Comparison of ENCODE assay signal across 16 cellular contexts in genomic region chr12:71737204-71737603, GRCh38. TPM values are rescaled to one million over a fixed set of nuclear protein-coding genes. Genes with fewer than 3 reads are reported as not detected.
DNase-seq lines count a peak whose midpoint lies in the region; ATAC-seq and TF ChIP-seq lines count a peak whose summit lies in the region.
"Had no signal": no experiment of that assay in that cellular context is flagged by ENCODE, and none has a peak within 500 bp of the region (broad histone marks: within the 10 kb centered on the region; RNA-seq: fewer than 3 reads in every experiment).

No MANE protein-coding gene starts in this region.

- peaks cover 4% of the 10 kb centered on the region for H3K27me3 Mint-ChIP-seq in GM23338 (ENCODE audit: insufficient read depth, low read depth, poor library complexity)

- H3K79me2 ChIP-seq in GM23338 (replicated peaks; ENCODE audit: insufficient read depth) (no peaks in the 10 kb centered on the region), OCI-LY7 (ENCODE audit: insufficient read depth, low read depth, low read length) (no peaks in the 10 kb centered on the region), osteoblast (ENCODE audit: insufficient read depth, low read length) (no peaks in the 10 kb centered on the region), PC-3 (ENCODE audit: low read length) (no peaks in the 10 kb centered on the region)

- TF ChIP-seq CTCF in GM23338 (conservative IDR thresholded peaks at IDR 0.05; ENCODE audit: low read depth in 2 of 2) (no peak), OCI-LY7 (conservative IDR thresholded peaks at IDR 0.05; ENCODE audit: low read length) (no peak), osteoblast (IDR thresholded peaks at IDR 0.05; ENCODE audit: extremely low read depth, low read depth, low read length) (no peak), PC-3 (conservative IDR thresholded peaks at IDR 0.05; ENCODE audit: low read depth, low read length) (no peak)

- no peak for ATAC-seq in GM23338
- ATAC-seq in HG02885 (IDR thresholded peaks at IDR 0.05; ENCODE audit: poor library complexity, unreplicated experiment) = peak; percentile 59
- ATAC-seq in PC-3 = no peak
- ATAC-seq in HG03565 (IDR thresholded peaks at IDR 0.05; ENCODE audit: unreplicated experiment) = no peak

- no peak overlapping the region for H3K9ac ChIP-seq in PC-3 (ENCODE audit: low read length)

- H3K9me2 ChIP-seq in GM23338 (ENCODE audit: insufficient read depth) = no peaks in the 10 kb centered on the region
- no peaks in the 10 kb centered on the region for H3K9me2 ChIP-seq in OCI-LY7 (ENCODE audit: insufficient read depth, low read length)
- no peaks in the 10 kb centered on the region for H3K9me2 ChIP-seq in PC-3 (replicated peaks; ENCODE audit: low read length)

- peaks cover 2% of the 10 kb centered on the region for H3K4me1 Mint-ChIP-seq in GM23338
- H3K4me1 Mint-ChIP-seq: CD4-positive, alpha-beta memory T cell had no signal

- H4K20me1 ChIP-seq in GM23338 (replicated peaks; ENCODE audit: insufficient read depth) (no peaks in the 10 kb centered on the region), OCI-LY7 (ENCODE audit: insufficient read depth, low read length) (no peaks in the 10 kb centered on the region), osteoblast (ENCODE audit: insufficient read depth, low read length) (no peaks in the 10 kb centered on the region), PC-3 (ENCODE audit: low read length) (no peaks in the 10 kb centered on the region)

- DNase-seq in GM23338 (ENCODE audit: low spot score) (no peak), OCI-LY7 (ENCODE audit: low spot score) (no peak), osteoblast (ENCODE audit: insufficient read length, low spot score, missing footprints) (no peak), PC-3 (no peak), COLO829 (ENCODE audit: low spot score) (no peak)
- DNase-seq: C1 segment of cervical spinal cord; Caco-2; CD4-positive, alpha-beta memory T cell; DMS153; DND-41; EL; GDM1; H7; HCEC 1CT had no signal

- BruUV-seq in OCI-LY7 (replicated peaks; lab: Mats Ljungman, UMichigan) (no TSS peak), PC-3 (replicated peaks; lab: Mats Ljungman, UMichigan) (no TSS peak)

- no peak overlapping the region for H3K27ac Mint-ChIP-seq in GM23338
- H3K27ac Mint-ChIP-seq: CD4-positive, alpha-beta memory T cell had no signal

- H3K9me3 ChIP-seq in OCI-LY7 (ENCODE audit: low read length) = no peaks in the 10 kb centered on the region
- no peaks in the 10 kb centered on the region for H3K9me3 ChIP-seq in osteoblast (ENCODE audit: low read depth, low read length)
- H3K9me3 ChIP-seq in PC-3 (ENCODE audit: low read length) = no peaks in the 10 kb centered on the region
- H3K9me3 ChIP-seq: Caco-2 had no signal

- no peaks in the 10 kb centered on the region for H3K27me3 ChIP-seq in GM23338 (ENCODE audit: insufficient read depth)
- no peaks in the 10 kb centered on the region for H3K27me3 ChIP-seq in osteoblast (ENCODE audit: insufficient read depth, low read length)
- no peaks in the 10 kb centered on the region for H3K27me3 ChIP-seq in PC-3 (ENCODE audit: low read length)

- no peaks in the 10 kb centered on the region for H3K36me3 ChIP-seq in GM23338 (ENCODE audit: insufficient read depth)
- no peaks in the 10 kb centered on the region for H3K36me3 ChIP-seq in OCI-LY7 (ENCODE audit: insufficient read depth, low read length)
- no peaks in the 10 kb centered on the region for H3K36me3 ChIP-seq in osteoblast (ENCODE audit: insufficient read depth, low read length)
- H3K36me3 ChIP-seq in PC-3 (ENCODE audit: low read depth, low read length) = no peaks in the 10 kb centered on the region

- intact Hi-C loops in OCI-LY7 (cut with micrococcal nuclease; ENCODE audit: unreplicated experiment) (no loop called here), PC-3 (cut with micrococcal nuclease) (no loop called here)

- H3K27ac ChIP-seq in GM23338 (ENCODE audit: low read depth) (no peak overlapping the region), OCI-LY7 (ENCODE audit: low read depth, low read length, poor library complexity, severe bottlenecking) (no peak overlapping the region), osteoblast (ENCODE audit: low read depth, low read length) (no peak overlapping the region), PC-3 (ENCODE audit: low read length) (no peak overlapping the region)

- no peak overlapping the region for H3K4me3 Mint-ChIP-seq in GM23338
- H3K4me3 Mint-ChIP-seq: CD4-positive, alpha-beta memory T cell had no signal

- POLR2A ChIA-PET in OCI-LY7 (lab: Charles Lee) = interaction anchor here (0.5 to 1.2 kb wide), 5 partner anchors 10 to 131 kb away, joined by 3 to 5 read pairs (median 4); no protein-coding TSS in a partner anchor
- POLR2A ChIA-PET in PC-3 (lab: Charles Lee; ENCODE audit: unreplicated experiment) = no interaction called here

- H3K4me3 ChIP-seq in GM23338 (no peak overlapping the region), OCI-LY7 (ENCODE audit: low read depth, low read length, poor library complexity, severe bottlenecking) (no peak overlapping the region), osteoblast (ENCODE audit: insufficient read depth, low read length) (no peak overlapping the region), PC-3 (ENCODE audit: low read length) (no peak overlapping the region)

- no peaks in the 10 kb centered on the region for H3K36me3 Mint-ChIP-seq in GM23338 (ENCODE audit: low read depth)
- H3K36me3 Mint-ChIP-seq: CD4-positive, alpha-beta memory T cell had no signal

- CTCF ChIA-PET in OCI-LY7 (lab: Charles Lee; ENCODE audit: unreplicated experiment) = no interaction called here
- CTCF ChIA-PET in PC-3 (lab: Charles Lee) = no interaction called here

- H2AFZ ChIP-seq in GM23338 = peak overlapping the region; percentile 90
- H2AFZ ChIP-seq in OCI-LY7 (ENCODE audit: low read length) = peak overlapping the region; percentile 63
- peak overlapping the region; percentile 56 for H2AFZ ChIP-seq in osteoblast (ENCODE audit: low read length)
- no peak overlapping the region for H2AFZ ChIP-seq in PC-3 (ENCODE audit: low read length)

- H3F3A ChIP-seq in GM23338 (replicated peaks; ENCODE audit: low read depth) (no peaks in the 10 kb centered on the region), PC-3 (ENCODE audit: low read length, unreplicated experiment) (no peaks in the 10 kb centered on the region)

- H3K4me2 ChIP-seq in GM23338 = no peak overlapping the region
- H3K4me2 ChIP-seq in OCI-LY7 (ENCODE audit: low read length) = peak overlapping the region; percentile 29; the same call in 1 of the 2 replicates
- H3K4me2 ChIP-seq in osteoblast (ENCODE audit: insufficient read depth, low read length) = no peak overlapping the region
- H3K4me2 ChIP-seq in PC-3 (ENCODE audit: low read length) = no peak overlapping the region

- H3K4me1 ChIP-seq in GM23338 (ENCODE audit: insufficient read depth) (0 out of 2 replicates have a peak, but pooled peaks cover 5% of the 10 kb centered on the region), OCI-LY7 (ENCODE audit: insufficient read depth, low read length, poor library complexity, severe bottlenecking) (peaks cover 17% of the 10 kb centered on the region), osteoblast (ENCODE audit: insufficient read depth, low read length) (no peaks in the 10 kb centered on the region), PC-3 (ENCODE audit: insufficient read depth, low read length) (no peaks in the 10 kb centered on the region)
- H3K4me1 ChIP-seq: Caco-2 had no signal

- no peaks in the 10 kb centered on the region for H3K9me3 Mint-ChIP-seq in GM23338
- H3K9me3 Mint-ChIP-seq: CD4-positive, alpha-beta memory T cell had no signal

TF ChIP-seq in GM23338, 12 proteins besides CTCF, POLR2A, EP300 and RAD21 (continues in another document):
- TF ChIP-seq CREB1 (CRISPR knock-in tag; IDR thresholded peaks at IDR 0.05; ENCODE audit: low read depth) (no peak), EZH2 (IDR thresholded peaks at IDR 0.05; ENCODE audit: low read depth, unreplicated experiment) (no peak)

RNA-seq across cellular contexts. Expression of gene RAB21, which starts 17.5 kb away (rescaled TPM):
- total RNA-seq in GM23338 (2014; rRNA removed; shearing (Covaris generic)) = 9.9 and 27.2 TPM in 2 replicates
- 9.8 and 12.2 TPM in 2 replicates for polyA plus RNA-seq in GM23338 (2016; fragmentation: Nextera tagmentation; extraction: Ambion mirVana)
- total RNA-seq in OCI-LY7 (2014; rRNA removed; shearing (Covaris generic)) = 11.7 and 18.2 TPM in 2 replicates
- total RNA-seq in OCI-LY7 (2022) (46.6 and 52.8 TPM in 2 replicates), osteoblast (12.7 TPM in 2 replicates), PC-3 (2014; rRNA removed) (27.3 and 28.9 TPM in 2 replicates)

RNA-seq across cellular contexts. Expression of gene TMEM19, which starts 51.3 kb away (rescaled TPM):
- 14.1 and 21.0 TPM in 2 replicates for total RNA-seq in GM23338 (2014; rRNA removed; shearing (Covaris generic))
- 6.5 and 7.9 TPM in 2 replicates for polyA plus RNA-seq in GM23338 (2016; fragmentation: Nextera tagmentation; extraction: Ambion mirVana)
- 38.3 and 44.1 TPM in 2 replicates for total RNA-seq in OCI-LY7 (2014; rRNA removed; shearing (Covaris generic))
- total RNA-seq in OCI-LY7 (2022) = 40.4 and 47.5 TPM in 2 replicates
- total RNA-seq in osteoblast = 29.2 and 31.1 TPM in 2 replicates
- 14.3 and 17.5 TPM in 2 replicates for total RNA-seq in PC-3 (2014; rRNA removed)
